Comparison of ENCODE assay signal across 1 cellular context in genomic region chr9:110334183-110334582, GRCh38.
TF ChIP-seq lines count a peak whose summit lies in the region.

No MANE protein-coding gene starts in this region.

TF ChIP-seq in GM23338, 12 proteins besides CTCF, POLR2A, EP300 and RAD21 (continued from another document):
- no peak for TF ChIP-seq ZNF462 (CRISPR knock-in tag; IDR thresholded peaks at IDR 0.05)
- TF ChIP-seq JUNB (IDR thresholded peaks at IDR 0.05; ENCODE audit: unreplicated experiment): no peak
- TF ChIP-seq NANOG (IDR thresholded peaks at IDR 0.05; ENCODE audit: borderline replicate concordance): no peak
- no peak for TF ChIP-seq EZH2phosphoT487 (IDR thresholded peaks at IDR 0.05; ENCODE audit: unreplicated experiment)
- no peak for TF ChIP-seq ETS1 (IDR thresholded peaks at IDR 0.05)
